ENCODE assay signal across 9 cellular contexts in genomic region chr18:76824136-76824676, GRCh38. TPM values are rescaled to one million over a fixed set of nuclear protein-coding genes. Genes with fewer than 3 reads are reported as not detected.
DNase-seq lines count a peak whose midpoint lies in the region; ATAC-seq and TF ChIP-seq lines count a peak whose summit lies in the region.
"Had no signal": no experiment of that assay in that cellular context is flagged by ENCODE, and none has a peak within 500 bp of the region (broad histone marks: within the 10 kb centered on the region; RNA-seq: fewer than 3 reads in every experiment).

No MANE protein-coding gene starts in this region.

- ATAC-seq in Right ventricle myocardium inferior = no peak

- H3K4me1 ChIP-seq in right atrium auricular region (peaks cover 0 to 34% of the 10 kb centered on the region in 2 donors), mesodermal cell (ENCODE audit: control insufficient read depth, insufficient read depth, low read length, poor library complexity, severe bottlenecking) (peaks cover 8% of the 10 kb centered on the region), vagina (peaks cover 44% of the 10 kb centered on the region), colonic mucosa (peaks cover 6% of the 10 kb centered on the region)

- in situ Hi-C loops in astrocyte of the cerebellum (cut with HindIII; ENCODE audit: low sequenced_read_pairs) = no loop called here

- intact Hi-C loops in Right ventricle myocardium inferior (cut with DNase I) (no loop called here), vagina (cut with DNase I) (no loop called here), colonic mucosa (cut with DNase I) (no loop called here)

- DNase-seq in right atrium auricular region (ENCODE audit: low spot score) (peak; percentile 53), Right ventricle myocardium inferior (ENCODE audit: missing footprints) (no peak), astrocyte of the cerebellum (ENCODE audit: low read depth) (no peak), vagina (ENCODE audit: extremely low spot score in 2 of 2) (no peak), colonic mucosa (no peak), dedifferentiated amniotic fluid mesenchymal stem cell (ENCODE audit: extremely low spot score) (no peak)
- no peak for DNase-seq in activated effector memory CD4-positive, alpha-beta T cell treated with anti-CD3 and anti-CD28 coated beads, Interleukin-2, amount 50 U/mL, for 16 hours
- DNase-seq: midbrain had no signal

- H3K27me3 ChIP-seq in right atrium auricular region (no peaks in the 10 kb centered on the region), vagina (no peaks in the 10 kb centered on the region), colonic mucosa (no peaks in the 10 kb centered on the region)

- TF ChIP-seq CTCF in right atrium auricular region (IDR thresholded peaks at IDR 0.05) (no peak), astrocyte of the cerebellum (IDR thresholded peaks at IDR 0.05; ENCODE audit: low read depth, low read length, missing control alignments) (no peak), vagina (IDR thresholded peaks at IDR 0.05) (no peak), colonic mucosa (IDR thresholded peaks at IDR 0.05) (no peak)

- H3K27ac ChIP-seq in right atrium auricular region (peak overlapping the region in 1 of 2 donors; percentile 94), mesodermal cell (ENCODE audit: low read depth, low read length, severe bottlenecking) (no peak overlapping the region), vagina (peak overlapping the region; percentile 86), colonic mucosa (no peak overlapping the region)

- no peaks in the 10 kb centered on the region for H3K36me3 ChIP-seq in right atrium auricular region
- peaks cover 7% of the 10 kb centered on the region for H3K36me3 ChIP-seq in mesodermal cell (ENCODE audit: control insufficient read depth, insufficient read depth, low read length)
- no peaks in the 10 kb centered on the region for H3K36me3 ChIP-seq in vagina
- no peaks in the 10 kb centered on the region for H3K36me3 ChIP-seq in colonic mucosa

- 87 to 89% methylated on average over 11 to 12 of the region's 12 CpGs for WGBS in mesodermal cell (ENCODE audit: insufficient coverage in 2 of 2), 2 experiments

- H3K9me3 ChIP-seq in right atrium auricular region (no peaks in the 10 kb centered on the region), mesodermal cell (ENCODE audit: control insufficient read depth, low read length) (no peaks in the 10 kb centered on the region), vagina (no peaks in the 10 kb centered on the region), colonic mucosa (no peaks in the 10 kb centered on the region)

- no peak overlapping the region for H3K9ac ChIP-seq in colonic mucosa (ENCODE audit: low read depth in 2 of 2, low read length in 2 of 2)

- TF ChIP-seq POLR2A in vagina (IDR thresholded peaks at IDR 0.05) = no peak

- H3K4me3 ChIP-seq in right atrium auricular region (no peak overlapping the region), astrocyte of the cerebellum (ENCODE audit: low read depth, low read length) (peak overlapping the region; percentile 67), mesodermal cell (ENCODE audit: extremely low read depth, insufficient read depth, low read length, poor library complexity, severe bottlenecking) (peak overlapping the region; percentile 61), vagina (peak overlapping the region; percentile 59 to 92), colonic mucosa (no peak overlapping the region)

RNA-seq across cellular contexts. Expression of gene ZNF236, which starts 1.8 kb away (rescaled TPM):
- total RNA-seq in right atrium auricular region = 10 to 100 TPM; 11.0 to 12.7 TPM
- total RNA-seq in Right ventricle myocardium inferior = 10.9 TPM
- polyA plus RNA-seq in mesodermal cell (2013, experiment 1 of 2) = 9.5 TPM
- 5.3 TPM for polyA plus RNA-seq in mesodermal cell (2013, experiment 2 of 2)
- 14.5 TPM for total RNA-seq in vagina
- total RNA-seq in colonic mucosa = 10 to 100 TPM in 1 of 2 donors, 1 to 10 TPM in 1; 9.7 to 16.9 TPM

Comparison
In these comparisons a context has a peak if more than half of its experiments do, and no peak if none do; other contexts are left out.
1. H3K4me3 ChIP-seq: peak in astrocyte of the cerebellum (single experiment), mesodermal cell (single experiment) and vagina (2 of 2); none in right atrium auricular region (0 of 2) and colonic mucosa (single experiment).